Comparison of ENCODE assay signal across 8 cellular contexts in the genomic region with DNA sequence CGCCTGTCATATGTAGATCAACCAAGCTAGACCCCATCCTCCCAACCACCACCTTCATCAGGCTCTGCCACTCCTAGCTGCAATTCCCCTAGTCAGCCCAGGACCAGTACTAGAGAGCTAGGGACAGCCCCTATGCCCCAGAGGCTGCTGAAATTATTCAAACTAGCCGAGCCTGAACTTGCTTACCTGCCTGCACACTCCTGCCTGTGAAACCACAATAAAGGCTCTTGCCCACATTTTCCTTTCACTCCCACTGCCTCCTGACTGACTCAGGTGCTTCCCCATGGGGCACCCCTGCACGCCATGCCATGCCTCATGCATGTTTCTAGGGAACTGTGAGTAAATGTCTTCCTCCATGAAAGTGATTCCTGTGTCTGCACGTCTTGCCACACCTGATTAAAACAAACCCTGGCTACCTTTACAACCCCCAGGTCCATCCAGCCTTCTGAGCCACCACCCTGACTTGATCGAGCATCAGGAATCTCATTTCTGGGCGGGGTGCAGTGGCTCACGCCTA.
DNase-seq lines count a peak whose midpoint lies in the region; ATAC-seq lines count a peak whose summit lies in the region.

No MANE protein-coding gene starts in this region.

- peak overlapping the region; percentile 34 for H3K4me3 Mint-ChIP-seq in activated T-helper 1 cell treated with anti-CD3 and anti-CD28 coated beads, Interleukin-12 subunit alpha, Interleukin-12 subunit beta, Interleukin-2, Interleukin-4 antibody, amounts not matched to agents 30 ng/mL and 10 ng/mL and 1 ng/mL, durations not matched to agents 14 hours and 24 hours and 36 hours

- peaks cover 4% of the 10 kb centered on the region for H3K27me3 Mint-ChIP-seq in activated T-helper 1 cell treated with anti-CD3 and anti-CD28 coated beads, Interleukin-12 subunit alpha, Interleukin-12 subunit beta, Interleukin-2, Interleukin-4 antibody, amounts not matched to agents 30 ng/mL and 10 ng/mL and 1 ng/mL, durations not matched to agents 14 hours and 24 hours and 36 hours (ENCODE audit: insufficient read depth)

- peaks cover 36% of the 10 kb centered on the region for H3K36me3 Mint-ChIP-seq in activated T-helper 1 cell treated with anti-CD3 and anti-CD28 coated beads, Interleukin-12 subunit alpha, Interleukin-12 subunit beta, Interleukin-2, Interleukin-4 antibody, amounts not matched to agents 30 ng/mL and 10 ng/mL and 1 ng/mL, durations not matched to agents 14 hours and 24 hours and 36 hours (ENCODE audit: low read depth)

- H3K27ac Mint-ChIP-seq in activated T-helper 1 cell treated with anti-CD3 and anti-CD28 coated beads, Interleukin-12 subunit alpha, Interleukin-12 subunit beta, Interleukin-2, Interleukin-4 antibody, amounts not matched to agents 30 ng/mL and 10 ng/mL and 1 ng/mL, durations not matched to agents 14 hours and 24 hours and 36 hours: peak overlapping the region; percentile 99

- peak; percentile 53 for DNase-seq in activated T-helper 1 cell treated with anti-CD3 and anti-CD28 coated beads, Interleukin-12 subunit alpha, Interleukin-12 subunit beta, Interleukin-2, Interleukin-4 antibody, amounts not matched to agents 30 ng/mL and 10 ng/mL and 1 ng/mL, durations not matched to agents 14 hours and 24 hours and 36 hours (ENCODE audit: low spot score)
- DNase-seq in stimulated activated CD4-positive, alpha-beta T cell treated with anti-CD3 and anti-CD28 coated beads, Interleukin-1b, Interleukin-23, amount 100 ng/mL, for 48 hours: peak; percentile 95
- DNase-seq in cardiac septum (ENCODE audit: low spot score) (no peak), COLO829 (ENCODE audit: low spot score) (no peak), globus pallidus (ENCODE audit: low spot score) (no peak), substantia nigra (lab: John Stamatoyannopoulos, UW) (no peak)

- H3K9me3 Mint-ChIP-seq in activated T-helper 1 cell treated with anti-CD3 and anti-CD28 coated beads, Interleukin-12 subunit alpha, Interleukin-12 subunit beta, Interleukin-2, Interleukin-4 antibody, amounts not matched to agents 30 ng/mL and 10 ng/mL and 1 ng/mL, durations not matched to agents 14 hours and 24 hours and 36 hours: peaks cover 13% of the 10 kb centered on the region

- ATAC-seq in GM19468 (IDR thresholded peaks at IDR 0.05; ENCODE audit: extremely low read depth, unreplicated experiment) (peak; percentile 28), HG03442 (IDR thresholded peaks at IDR 0.05; ENCODE audit: unreplicated experiment) (peak; percentile 92)

- no peak overlapping the region for H3K27ac ChIP-seq in substantia nigra (ENCODE audit: low read depth, low read length, poor library complexity, severe bottlenecking)

- intact Hi-C loops in activated T-helper 1 cell treated with anti-CD3 and anti-CD28 coated beads, Interleukin-12 subunit alpha, Interleukin-12 subunit beta, Interleukin-2, Interleukin-4 antibody, amounts not matched to agents 30 ng/mL and 10 ng/mL and 1 ng/mL, durations not matched to agents 14 hours and 24 hours and 36 hours (cut with micrococcal nuclease): loop anchor here (1.0 to 5.0 kb wide), 8 partner anchors 8 to 386 kb away; partner anchors contain the start of genes MRPS18B and PPP1R10
- intact Hi-C loops in cardiac septum (cut with DNase I): no loop called here

- H3K4me1 Mint-ChIP-seq in activated T-helper 1 cell treated with anti-CD3 and anti-CD28 coated beads, Interleukin-12 subunit alpha, Interleukin-12 subunit beta, Interleukin-2, Interleukin-4 antibody, amounts not matched to agents 30 ng/mL and 10 ng/mL and 1 ng/mL, durations not matched to agents 14 hours and 24 hours and 36 hours (ENCODE audit: low read depth): peaks cover 62% of the 10 kb centered on the region

Comparison
In these comparisons a context has a peak if more than half of its experiments do, and no peak if none do; other contexts are left out.
1. DNase-seq: peak in activated T-helper 1 cell treated with anti-CD3 and anti-CD28 coated beads, Interleukin-12 subunit alpha, Interleukin-12 subunit beta, Interleukin-2, Interleukin-4 antibody, amounts not matched to agents 30 ng/mL and 10 ng/mL and 1 ng/mL, durations not matched to agents 14 hours and 24 hours and 36 hours (single experiment) and stimulated activated CD4-positive, alpha-beta T cell treated with anti-CD3 and anti-CD28 coated beads, Interleukin-1b, Interleukin-23, amount 100 ng/mL, for 48 hours (single experiment); none in cardiac septum (single experiment), COLO829 (single experiment), globus pallidus (single experiment) and substantia nigra (0 of 49).